10 cellular contexts compared by ENCODE assay signal in the genomic region with DNA sequence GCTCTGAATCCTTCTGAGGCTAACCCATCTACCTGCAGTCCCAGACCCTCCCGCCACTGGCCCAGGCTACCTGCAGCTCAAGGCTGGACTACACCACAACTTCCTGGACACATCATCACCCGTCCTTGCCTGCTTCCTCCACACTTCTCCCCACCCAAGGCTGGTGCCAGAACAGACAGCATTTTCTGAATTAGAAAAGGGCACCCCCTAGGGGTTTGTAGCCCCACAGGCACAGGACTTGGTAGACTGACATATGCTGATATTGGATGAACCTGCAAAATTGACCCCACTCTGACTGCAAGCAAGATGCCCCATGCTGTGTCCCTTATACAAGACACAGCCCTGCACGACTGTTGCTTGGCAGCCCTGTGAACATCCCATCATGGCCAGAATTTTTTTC.
DNase-seq lines count a peak whose midpoint lies in the region; ATAC-seq and TF ChIP-seq lines count a peak whose summit lies in the region.
"Had no signal": no experiment of that assay in that cellular context is flagged by ENCODE, and none has a peak within 500 bp of the region (broad histone marks: within the 10 kb centered on the region; RNA-seq: fewer than 3 reads in every experiment).

No MANE protein-coding gene starts in this region.

- H3K4me3 ChIP-seq in AG09309 (ENCODE audit: control insufficient read depth, low read depth, low read length) = no peak overlapping the region
- H3K4me3 ChIP-seq: lung had no signal

- H3K27me3 Mint-ChIP-seq in WTC11 (ENCODE audit: low read depth) = peaks cover 11% of the 10 kb centered on the region

- DNase-seq in AG09309 (ENCODE audit: low read depth) (no peak), WTC11 (ENCODE audit: low spot score) (peak; percentile 26), inferior parietal cortex (ENCODE audit: extremely low spot score) (peak; percentile 22), SK-N-DZ (ENCODE audit: low spot score) (no peak)
- DNase-seq: stimulated activated naive CD4-positive, alpha-beta T cell treated with Interleukin-2 at 50 U/mL for 16 hours had no signal

- no peak overlapping the region for H3K27ac Mint-ChIP-seq in WTC11

- no peak overlapping the region for H3K4me3 Mint-ChIP-seq in WTC11

- H3K36me3 Mint-ChIP-seq in WTC11 = no peaks in the 10 kb centered on the region

- TF ChIP-seq CTCF in AG09309 (IDR thresholded peaks at IDR 0.05; ENCODE audit: control insufficient read depth, insufficient read depth, low read depth, low read length, missing control alignments) = peak; percentile 3
- TF ChIP-seq CTCF in GM12873 (IDR thresholded peaks at IDR 0.05; ENCODE audit: insufficient read depth, low read depth, low read length, missing control alignments) = peak; percentile 55
- TF ChIP-seq CTCF in WTC11 (IDR thresholded peaks at IDR 0.05) = peak; percentile 28; the same call in 1 of the 2 replicates

- H3K4me1 Mint-ChIP-seq in WTC11 = no peaks in the 10 kb centered on the region

- ATAC-seq in WTC11 (peak; percentile 77), HG02798 (IDR thresholded peaks at IDR 0.05; ENCODE audit: poor library complexity, unreplicated experiment) (no peak), HG03280 (IDR thresholded peaks at IDR 0.05; ENCODE audit: unreplicated experiment) (no peak), HG03378 (IDR thresholded peaks at IDR 0.05; ENCODE audit: unreplicated experiment) (no peak)

- POLR2A ChIA-PET in WTC11 (lab: Charles Lee) = no interaction called here

- CTCF ChIA-PET in WTC11 (lab: Charles Lee) = interaction anchor here (1.3 to 1.5 kb wide), 2 partner anchors 9 to 150 kb away, joined by 3 to 4 read pairs; no protein-coding TSS in a partner anchor

- H3K9me3 Mint-ChIP-seq in WTC11 = no peaks in the 10 kb centered on the region

TF ChIP-seq in WTC11, 78 proteins besides CTCF, POLR2A, EP300 and RAD21:
- no peak for TF ChIP-seq NR1H2 (CRISPR knock-in tag; IDR thresholded peaks at IDR 0.05)
- no peak for TF ChIP-seq ZNF423 (CRISPR knock-in tag; IDR thresholded peaks at IDR 0.05)
- TF ChIP-seq, protein P1, sequence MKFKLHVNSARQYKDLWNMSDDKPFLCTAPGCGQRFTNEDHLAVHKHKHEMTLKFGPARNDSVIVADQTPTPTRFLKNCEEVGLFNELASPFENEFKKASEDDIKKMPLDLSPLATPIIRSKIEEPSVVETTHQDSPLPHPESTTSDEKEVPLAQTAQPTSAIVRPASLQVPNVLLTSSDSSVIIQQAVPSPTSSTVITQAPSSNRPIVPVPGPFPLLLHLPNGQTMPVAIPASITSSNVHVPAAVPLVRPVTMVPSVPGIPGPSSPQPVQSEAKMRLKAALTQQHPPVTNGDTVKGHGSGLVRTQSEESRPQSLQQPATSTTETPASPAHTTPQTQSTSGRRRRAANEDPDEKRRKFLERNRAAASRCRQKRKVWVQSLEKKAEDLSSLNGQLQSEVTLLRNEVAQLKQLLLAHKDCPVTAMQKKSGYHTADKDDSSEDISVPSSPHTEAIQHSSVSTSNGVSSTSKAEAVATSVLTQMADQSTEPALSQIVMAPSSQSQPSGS (CRISPR knock-in tag; IDR thresholded peaks at IDR 0.05; ENCODE audit: borderline replicate concordance, low read depth) = no peak
- TF ChIP-seq NFATC4 (CRISPR knock-in tag; IDR thresholded peaks at IDR 0.05) = no peak
- no peak for TF ChIP-seq RELA (CRISPR knock-in tag; IDR thresholded peaks at IDR 0.05; ENCODE audit: borderline replicate concordance)
- TF ChIP-seq, protein P2, sequence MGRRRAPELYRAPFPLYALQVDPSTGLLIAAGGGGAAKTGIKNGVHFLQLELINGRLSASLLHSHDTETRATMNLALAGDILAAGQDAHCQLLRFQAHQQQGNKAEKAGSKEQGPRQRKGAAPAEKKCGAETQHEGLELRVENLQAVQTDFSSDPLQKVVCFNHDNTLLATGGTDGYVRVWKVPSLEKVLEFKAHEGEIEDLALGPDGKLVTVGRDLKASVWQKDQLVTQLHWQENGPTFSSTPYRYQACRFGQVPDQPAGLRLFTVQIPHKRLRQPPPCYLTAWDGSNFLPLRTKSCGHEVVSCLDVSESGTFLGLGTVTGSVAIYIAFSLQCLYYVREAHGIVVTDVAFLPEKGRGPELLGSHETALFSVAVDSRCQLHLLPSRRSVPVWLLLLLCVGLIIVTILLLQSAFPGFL (CRISPR knock-in tag; IDR thresholded peaks at IDR 0.05; ENCODE audit: borderline replicate concordance) = no peak
- TF ChIP-seq SMAD4 (CRISPR knock-in tag; IDR thresholded peaks at IDR 0.05) = no peak
- TF ChIP-seq NR3C1 (CRISPR knock-in tag; conservative IDR thresholded peaks at IDR 0.05; ENCODE audit: low read depth) = no peak
- TF ChIP-seq ZNF396 (CRISPR knock-in tag; IDR thresholded peaks at IDR 0.05; ENCODE audit: borderline replicate concordance) = no peak

Comparison
In these comparisons a context has a peak if more than half of its experiments do, and no peak if none do; other contexts are left out.
1. DNase-seq: peak in WTC11 (single experiment) and inferior parietal cortex (single experiment); none in AG09309 (single experiment) and SK-N-DZ (single experiment).
2. CTCF ChIP-seq: peak in every context shown above with its lines; median percentile 55 in GM12873; 28 in WTC11; 3 in AG09309.